Comparison of ENCODE assay signal across 8 cellular contexts in genomic region chr14:24271134-24271833, GRCh38. TPM values are rescaled to one million over a fixed set of nuclear protein-coding genes. Genes with fewer than 3 reads are reported as not detected.
DNase-seq lines count a peak whose midpoint lies in the region; ATAC-seq and TF ChIP-seq lines count a peak whose summit lies in the region.

RABGGTA (minus strand) TSS chr14:24271597; CDS start chr14:24271115, 482 bp downstream.

- H3K27ac Mint-ChIP-seq in activated CD4-positive, alpha-beta memory T cell treated with anti-CD3 and anti-CD28 coated beads for 36 hours: peak within 1 kb of the TSS; percentile 94

- no peaks in the 10 kb centered on the region for H3K9me3 ChIP-seq in lower lobe of right lung

- H3K4me3 ChIP-seq in lower lobe of right lung: peak within 1 kb of the TSS; percentile 74

- ATAC-seq in GM19395 (IDR thresholded peaks at IDR 0.05; ENCODE audit: unreplicated experiment) (peak; percentile 84), HG03565 (IDR thresholded peaks at IDR 0.05; ENCODE audit: unreplicated experiment) (peak; percentile 85), lower lobe of right lung (peak; percentile 91 to 95)

- H3K27me3 Mint-ChIP-seq in activated CD4-positive, alpha-beta memory T cell treated with anti-CD3 and anti-CD28 coated beads for 36 hours: no peaks in the 10 kb centered on the region

- CTCF ChIA-PET in activated CD4-positive, alpha-beta memory T cell treated with anti-CD3 and anti-CD28 coated beads for 36 hours (lab: Charles Lee): interaction anchor here (0.6 to 4.8 kb wide), 20 partner anchors 9 to 1093 kb away, joined by 3 to 45 read pairs (median 8); partner anchors contain the start of genes CIDEB, DHRS1, IRF9 and LTB4R

- H3K27me3 ChIP-seq in lower lobe of right lung (ENCODE audit: low read depth): no peaks in the 10 kb centered on the region

- H3K27ac ChIP-seq in lower lobe of right lung: peak within 1 kb of the TSS; percentile 98

- peaks cover 42% of the 10 kb centered on the region for H3K4me1 Mint-ChIP-seq in activated CD4-positive, alpha-beta memory T cell treated with anti-CD3 and anti-CD28 coated beads for 36 hours (ENCODE audit: low read depth)

- POLR2A ChIA-PET in activated CD4-positive, alpha-beta memory T cell treated with anti-CD3 and anti-CD28 coated beads for 36 hours (lab: Charles Lee): interaction anchor here (0.5 to 2.9 kb wide), 16 partner anchors 8 to 159 kb away, joined by 3 to 19 read pairs (median 4); partner anchors contain the start of genes CBLN3, CHMP4A, CIDEB and DHRS1

- peak within 1 kb of the TSS; percentile 84 for H3K4me3 Mint-ChIP-seq in activated CD4-positive, alpha-beta memory T cell treated with anti-CD3 and anti-CD28 coated beads for 36 hours

- H3K36me3 Mint-ChIP-seq in activated CD4-positive, alpha-beta memory T cell treated with anti-CD3 and anti-CD28 coated beads for 36 hours: peaks cover 9% of the 10 kb centered on the region

- intact Hi-C loops in activated CD4-positive, alpha-beta memory T cell treated with anti-CD3 and anti-CD28 coated beads for 36 hours (cut with micrococcal nuclease): loop anchor here (1.0 to 10.0 kb wide), 7 partner anchors 28 to 216 kb away; partner anchors contain the start of genes CARMIL3, DHRS1, GMPR2 and LTB4R
- intact Hi-C loops in lower lobe of right lung (cut with DNase I): no loop called here

- H3K9me3 Mint-ChIP-seq in activated CD4-positive, alpha-beta memory T cell treated with anti-CD3 and anti-CD28 coated beads for 36 hours: no peaks in the 10 kb centered on the region

- peaks cover 49% of the 10 kb centered on the region for H3K4me1 ChIP-seq in lower lobe of right lung

- peaks cover 40% of the 10 kb centered on the region for H3K36me3 ChIP-seq in lower lobe of right lung

- DNase-seq in CD1c-positive myeloid dendritic cell (ENCODE audit: extremely low spot score) (peak; percentile 92), NCI-H748 treated with DMSO at 0.1 percent for 48 hours (lab: John Stamatoyannopoulos, UW) (peak; percentile 80), ecto neural progenitor cell (ENCODE audit: low spot score) (peak; percentile 91), lower lobe of right lung (peak; percentile 94)
- DNase-seq in activated CD4-positive, alpha-beta memory T cell treated with anti-CD3 and anti-CD28 coated beads for 36 hours: peak; percentile 93
- DNase-seq in stimulated activated CD4-positive, alpha-beta T cell treated with anti-CD3 and anti-CD28 coated beads, TNF-alpha, amount 100 ng/mL, for 24 hours (ENCODE audit: low read depth in 3 of 3): peak; percentile 78 to 83 (median 78)

- TF ChIP-seq CTCF in lower lobe of right lung (IDR thresholded peaks at IDR 0.05): peak; percentile 75

RNA-seq across cellular contexts. Expression of gene RABGGTA, which starts in this region (rescaled TPM):
- total RNA-seq in activated CD4-positive, alpha-beta memory T cell treated with anti-CD3 and anti-CD28 coated beads for 36 hours: 10 to 100 TPM; 39.5 to 40.6 TPM
- 50.4 TPM for total RNA-seq in lower lobe of right lung

Comparison
In these comparisons a context has a peak if more than half of its experiments do, and no peak if none do; other contexts are left out.
1. Peak in every context shown above with its lines: DNase-seq, ATAC-seq, H3K4me3 ChIP-seq and H3K27ac ChIP-seq.